In the genomic region with DNA sequence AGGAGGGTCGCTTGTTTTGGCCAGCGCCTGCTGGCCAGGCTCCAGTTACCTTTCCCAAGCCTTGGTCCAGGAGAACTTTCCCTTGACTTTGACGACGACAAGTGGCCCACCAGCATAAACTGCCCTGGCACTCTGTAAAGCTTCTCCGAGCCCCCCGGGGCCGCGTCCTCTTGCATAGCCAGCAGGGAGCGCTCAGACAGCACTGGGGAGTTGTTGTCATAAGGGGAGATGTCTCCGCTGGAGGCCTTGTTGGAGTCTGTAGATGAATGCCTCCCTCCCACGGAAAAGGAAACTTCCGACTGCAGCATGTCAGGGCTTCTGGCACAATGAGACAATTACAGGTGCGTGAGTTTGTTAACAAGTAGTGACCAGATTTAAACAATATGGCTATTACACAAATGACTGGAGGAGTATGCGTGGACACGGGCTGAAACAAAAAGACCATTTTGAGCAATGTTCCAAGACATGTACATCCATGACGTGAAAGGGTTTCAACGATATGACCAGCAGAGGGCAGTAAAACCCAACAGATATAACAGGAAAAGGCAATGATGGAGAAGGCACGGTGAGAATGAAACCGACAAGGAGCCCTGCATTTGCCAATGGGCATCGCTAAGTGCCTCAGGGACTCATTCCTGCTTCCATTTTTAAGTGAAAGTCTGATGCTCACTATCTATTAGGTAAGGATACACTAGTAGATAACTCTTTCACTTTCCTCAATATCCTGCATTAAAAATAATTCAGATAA, we compare ENCODE assay signal across 8 cellular contexts. TPM values are rescaled to one million over a fixed set of nuclear protein-coding genes. Genes with fewer than 3 reads are reported as not detected.
DNase-seq lines count a peak whose midpoint lies in the region; ATAC-seq, FAIRE-seq and TF ChIP-seq lines count a peak whose summit lies in the region.
"Had no signal": no experiment of that assay in that cellular context is flagged by ENCODE, and none has a peak within 500 bp of the region (broad histone marks: within the 10 kb centered on the region; RNA-seq: fewer than 3 reads in every experiment).

No MANE protein-coding gene starts in this region.

- POLR2A ChIA-PET in HCT116 (lab: Charles Lee) = no interaction called here

- no peaks in the 10 kb centered on the region for H3K4me1 Mint-ChIP-seq in astrocyte (ENCODE audit: low read depth, unreplicated experiment)

- no peaks in the 10 kb centered on the region for H4K20me1 ChIP-seq in HCT116 (ENCODE audit: insufficient read depth)
- H4K20me1 ChIP-seq in astrocyte (ENCODE audit: insufficient read depth, low read length) = no peaks in the 10 kb centered on the region
- no peaks in the 10 kb centered on the region for H4K20me1 ChIP-seq in hepatocyte (ENCODE audit: insufficient read depth, poor library complexity, severe bottlenecking)

- H3K4me3 ChIP-seq in GM12864 (ENCODE audit: low read depth, low read length) = no peak overlapping the region
- no peak overlapping the region for H3K4me3 ChIP-seq in HCT116 (replicated peaks in 1 of 2; ENCODE audit: low read depth in 1 of 2, low read length in 2 of 2)
- H3K4me3 ChIP-seq in SK-N-MC = no peak overlapping the region
- H3K4me3 ChIP-seq in astrocyte (ENCODE audit: insufficient read depth, low read depth, low read length) = no peak overlapping the region
- no peak overlapping the region for H3K4me3 ChIP-seq in hepatocyte
- no peak overlapping the region for H3K4me3 ChIP-seq in skeletal muscle cell (ENCODE audit: low read depth, low read length)

- TF ChIP-seq CTCF in GM12864 (IDR thresholded peaks at IDR 0.05; ENCODE audit: low read depth, low read length, missing control alignments) (peak; percentile 47), HCT116 (IDR thresholded peaks at IDR 0.05 in 2 of 3, conservative IDR thresholded peaks at IDR 0.05 in 1 of 3; ENCODE audit: borderline replicate concordance in 1 of 3, insufficient read depth in 1 of 3, low read depth in 2 of 3, low read length in 2 of 3) (peak; percentile 38 to 57 (median 52)), astrocyte (IDR thresholded peaks at IDR 0.05; ENCODE audit: insufficient read depth, low read depth, low read length) (peak; percentile 42), hepatocyte (IDR thresholded peaks at IDR 0.05; ENCODE audit: poor library complexity) (peak; percentile 60)

- no peaks in the 10 kb centered on the region for H3K36me3 Mint-ChIP-seq in astrocyte (ENCODE audit: low read depth, unreplicated experiment)

- no peaks in the 10 kb centered on the region for H3K9me3 ChIP-seq in HCT116 (ENCODE audit: control insufficient read depth in 1 of 2, insufficient read depth in 1 of 2, low read depth in 1 of 2, low read length in 2 of 2)
- H3K9me3 ChIP-seq in SK-N-MC (ENCODE audit: low read depth, low read length) = no peaks in the 10 kb centered on the region
- H3K9me3 ChIP-seq in astrocyte (ENCODE audit: insufficient read depth, low read depth, low read length) = no peaks in the 10 kb centered on the region
- H3K9me3 ChIP-seq in hepatocyte (ENCODE audit: low read depth) = no peaks in the 10 kb centered on the region
- H3K9me3 ChIP-seq: neutrophil had no signal

- CTCF ChIA-PET in HCT116 (lab: Charles Lee) = no interaction called here

- H3K36me3 ChIP-seq in HCT116 (ENCODE audit: control insufficient read depth in 1 of 2, insufficient read depth in 2 of 2, low read length in 2 of 2) (no peaks in the 10 kb centered on the region), SK-N-MC (ENCODE audit: insufficient read depth, low read length) (no peaks in the 10 kb centered on the region), astrocyte (ENCODE audit: insufficient read depth, low read length) (no peaks in the 10 kb centered on the region), hepatocyte (replicated peaks; ENCODE audit: insufficient read depth, low read depth) (no peaks in the 10 kb centered on the region)
- H3K36me3 ChIP-seq: neutrophil had no signal

- H3K4me3 Mint-ChIP-seq in astrocyte (ENCODE audit: unreplicated experiment) = no peak overlapping the region

- TF ChIP-seq RAD21 in HCT116 (IDR thresholded peaks at IDR 0.05; ENCODE audit: low read depth) = peak; percentile 66

- H3K27me3 Mint-ChIP-seq in astrocyte (ENCODE audit: low read depth, unreplicated experiment) = no peaks in the 10 kb centered on the region

- TF ChIP-seq POLR2A in HCT116 (IDR thresholded peaks at IDR 0.05; ENCODE audit: borderline replicate concordance, extremely low read depth, insufficient read depth, insufficient read length) = no peak

- no TSS peak for BruUV-seq in HCT116 (replicated peaks; lab: Mats Ljungman, UMichigan)

- RAD21 ChIA-PET in HCT116 (lab: Charles Lee; ENCODE audit: low non-redundant PET in 1 of 2, low total read pairs in 2 of 2, uncharacterized antibody in 2 of 2, unreplicated experiment in 2 of 2) = no interaction called here

- peak; percentile 86 for ATAC-seq in HCT116

- H3K27ac Mint-ChIP-seq in astrocyte (ENCODE audit: unreplicated experiment) = no peak overlapping the region

- H3K9me2 ChIP-seq in HCT116 (ENCODE audit: insufficient read depth) = no peaks in the 10 kb centered on the region
- H3K9me2 ChIP-seq in hepatocyte (replicated peaks; ENCODE audit: insufficient read depth) = no peaks in the 10 kb centered on the region

- no peak overlapping the region for H3K9ac ChIP-seq in HCT116 (ENCODE audit: low read length)
- no peak overlapping the region for H3K9ac ChIP-seq in SK-N-MC (ENCODE audit: insufficient read length)
- peak overlapping the region; percentile 35 for H3K9ac ChIP-seq in astrocyte (ENCODE audit: low read length)

- 55% methylated on average over 20 of the region's 20 CpGs for WGBS in hepatocyte (ENCODE audit: low lambda C conversion rate, missing lambda C conversion rate)

- DNase-seq in GM12864 (ENCODE audit: low read depth) (peak; percentile 29), HCT116 (ENCODE audit: low read depth, low spot score) (peak; percentile 63), MV-4-11 (lab: John Stamatoyannopoulos, UW) (peak; percentile 30), SK-N-MC (ENCODE audit: low read depth, low spot score) (peak; percentile 40), astrocyte (ENCODE audit: low read depth) (peak; percentile 42), hepatocyte (ENCODE audit: low spot score) (peak; percentile 85), skeletal muscle cell (ENCODE audit: low read depth) (peak; percentile 30)

- H3K27me3 ChIP-seq in HCT116 (ENCODE audit: insufficient read depth, low read length) (no peaks in the 10 kb centered on the region), astrocyte (ENCODE audit: insufficient read depth, low read length) (no peaks in the 10 kb centered on the region), hepatocyte (no peaks in the 10 kb centered on the region)

- H2AFZ ChIP-seq in HCT116 (ENCODE audit: low read depth, low read length, poor library complexity, severe bottlenecking) (no peak overlapping the region), astrocyte (ENCODE audit: low read depth, low read length) (peak overlapping the region; percentile 66), hepatocyte (no peak overlapping the region)

- H3K4me2 ChIP-seq in HCT116 (ENCODE audit: low read length) (peak overlapping the region; percentile 32), astrocyte (ENCODE audit: low read length) (peak overlapping the region; percentile 74), hepatocyte (no peak overlapping the region)

- no peaks in the 10 kb centered on the region for H3K9me3 Mint-ChIP-seq in astrocyte (ENCODE audit: unreplicated experiment)

- no peaks in the 10 kb centered on the region for H3K4me1 ChIP-seq in HCT116 (ENCODE audit: control insufficient read depth in 1 of 2, insufficient read depth in 2 of 2, low read length in 2 of 2)
- no peaks in the 10 kb centered on the region for H3K4me1 ChIP-seq in astrocyte (ENCODE audit: insufficient read depth, low read length)
- H3K4me1 ChIP-seq in hepatocyte (ENCODE audit: insufficient read depth) = no peaks in the 10 kb centered on the region

- H3K79me2 ChIP-seq in HCT116 (ENCODE audit: insufficient read depth, low read length) = no peaks in the 10 kb centered on the region
- no peaks in the 10 kb centered on the region for H3K79me2 ChIP-seq in astrocyte (ENCODE audit: insufficient read depth, low read length)
- H3K79me2 ChIP-seq in hepatocyte = no peaks in the 10 kb centered on the region

- intact Hi-C loops in HCT116 (cut with micrococcal nuclease) = loop anchor here (2.0 to 10.0 kb wide), 3 partner anchors 389 to 628 kb away; no protein-coding TSS in a partner anchor

- FAIRE-seq in astrocyte (lab: Jason Lieb, UNC) = peak; percentile 99

- H3K27ac ChIP-seq in HCT116 (ENCODE audit: low read depth, low read length) (no peak overlapping the region), SK-N-MC (no peak overlapping the region), astrocyte (ENCODE audit: low read depth, low read length) (no peak overlapping the region), hepatocyte (no peak overlapping the region)
- H3K27ac ChIP-seq: neutrophil had no signal

TF ChIP-seq in HCT116, 20 proteins besides CTCF, POLR2A, EP300 and RAD21 (continues in another document):
- TF ChIP-seq SP1 (IDR thresholded peaks at IDR 0.05; ENCODE audit: low read depth) = no peak
- TF ChIP-seq ELF1 (IDR thresholded peaks at IDR 0.05; ENCODE audit: borderline replicate concordance, low read depth) = no peak
- no peak for TF ChIP-seq ATF3 (IDR thresholded peaks at IDR 0.05)
- TF ChIP-seq ZBTB33 (IDR thresholded peaks at IDR 0.05; ENCODE audit: extremely low read depth, insufficient replicate concordance, low read length) = no peak
- TF ChIP-seq JUND (IDR thresholded peaks at IDR 0.05) = no peak
- no peak for TF ChIP-seq EZH2phosphoT487 (IDR thresholded peaks at IDR 0.05; ENCODE audit: borderline replicate concordance)
- TF ChIP-seq EZH2 (IDR thresholded peaks at IDR 0.05) = no peak

RNA-seq across cellular contexts. Expression of gene HCCS, which starts 33.0 kb away (rescaled TPM):
- total RNA-seq in HCT116 (2021; ENCODE audit: unreplicated experiment) = 28.2 TPM
- 17.3 and 23.9 TPM in 2 replicates for polyA plus RNA-seq in HCT116 (2012)
- total RNA-seq in astrocyte = 38.0 and 39.2 TPM in 2 replicates
- total RNA-seq in hepatocyte = 20.3 and 21.5 TPM in 2 replicates
- polyA plus RNA-seq in hepatocyte = 36.8 and 40.0 TPM in 2 replicates

Comparison
In these comparisons a context has a peak if more than half of its experiments do, and no peak if none do; other contexts are left out.
1. DNase-seq: peak in every context shown above with its lines; median percentile 85 in hepatocyte; 63 in HCT116; 42 in astrocyte; 40 in SK-N-MC; 30 in MV-4-11; 30 in skeletal muscle cell; 29 in GM12864.